In the genomic region with DNA sequence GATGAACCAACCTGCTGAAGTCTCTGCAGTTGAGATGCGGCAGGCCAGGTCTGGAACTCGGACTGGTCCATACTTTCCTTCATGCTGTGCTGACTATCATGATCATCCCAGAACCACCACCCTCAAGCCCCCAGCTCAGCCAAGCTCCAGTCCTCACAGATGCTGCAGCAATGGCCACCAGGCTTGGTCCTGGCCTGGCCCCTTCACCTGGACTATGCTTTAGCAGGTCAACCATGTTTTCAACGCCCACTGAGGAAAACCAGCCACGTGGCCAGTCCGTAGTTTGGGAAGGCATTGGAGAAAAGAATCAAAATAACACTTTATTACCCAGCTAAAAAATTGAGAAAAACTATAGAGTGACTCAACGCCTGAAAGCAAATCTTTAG, we compare ENCODE assay signal across 2 cellular contexts.
TF ChIP-seq lines count a peak whose summit lies in the region.

No MANE protein-coding gene starts in this region.

TF ChIP-seq in endothelial cell of umbilical vein, 7 proteins besides CTCF, POLR2A, EP300 and RAD21:
- TF ChIP-seq JUN (IDR thresholded peaks at IDR 0.05; ENCODE audit: borderline replicate concordance, insufficient read depth, insufficient read length, low read depth) (no peak), MAX (IDR thresholded peaks at IDR 0.05; ENCODE audit: insufficient read depth, insufficient read length) (no peak), EZH2 (IDR thresholded peaks at IDR 0.05; ENCODE audit: borderline replicate concordance, low read depth, low read length, severe bottlenecking) (no peak), MYC (IDR thresholded peaks at IDR 0.05; ENCODE audit: low read depth, low read length) (no peak), FOS (IDR thresholded peaks at IDR 0.05; ENCODE audit: borderline replicate concordance, insufficient read depth, low read length) (no peak), GATA2 (IDR thresholded peaks at IDR 0.05; ENCODE audit: insufficient read depth, insufficient read length, low read depth, low read length) (no peak)

TF ChIP-seq in HEK293T, 16 proteins besides CTCF, POLR2A, EP300 and RAD21 (continued from another document):
- no peak for TF ChIP-seq HDGF (IDR thresholded peaks at IDR 0.05; ENCODE audit: borderline replicate concordance)
- no peak for TF ChIP-seq FOXM1 (IDR thresholded peaks at IDR 0.05; ENCODE audit: borderline replicate concordance)
- TF ChIP-seq NFRKB (IDR thresholded peaks at IDR 0.05): no peak
- no peak for TF ChIP-seq PKNOX1 (IDR thresholded peaks at IDR 0.05)
- no peak for TF ChIP-seq L3MBTL2 (conservative IDR thresholded peaks at IDR 0.05)
- no peak for TF ChIP-seq ELF4 (IDR thresholded peaks at IDR 0.05)
- TF ChIP-seq SP1 (IDR thresholded peaks at IDR 0.05): no peak
- no peak for TF ChIP-seq BHLHE40 (IDR thresholded peaks at IDR 0.05; ENCODE audit: borderline replicate concordance)
- TF ChIP-seq FOXA1 (IDR thresholded peaks at IDR 0.05): no peak
- no peak for TF ChIP-seq ARNT (IDR thresholded peaks at IDR 0.05)
- no peak for TF ChIP-seq ZNF384 (IDR thresholded peaks at IDR 0.05)
- no peak for TF ChIP-seq SUZ12 (IDR thresholded peaks at IDR 0.05)
- TF ChIP-seq FOXK2 (IDR thresholded peaks at IDR 0.05): no peak
- no peak for TF ChIP-seq CTBP1 (IDR thresholded peaks at IDR 0.05; ENCODE audit: borderline replicate concordance)
- TF ChIP-seq TARDBP (IDR thresholded peaks at IDR 0.05): no peak
